In genomic region chr22:39244496-39245129, GRCh38 we compare ENCODE assay signal across 8 cellular contexts. TPM values are rescaled to one million over a fixed set of nuclear protein-coding genes. Genes with fewer than 3 reads are reported as not detected.
DNase-seq lines count a peak whose midpoint lies in the region; ATAC-seq and TF ChIP-seq lines count a peak whose summit lies in the region.

Gene PDGFB, minus strand, starts transcription at chr22:39244982. Its CDS starts 1,019 bp downstream, at chr22:39243963.

- POLR2A ChIA-PET in naive thymus-derived CD4-positive, alpha-beta T cell (lab: Charles Lee): interaction anchor here (0.5 to 9.0 kb wide), 9 partner anchors 22 to 486 kb away, joined by 3 to 93 read pairs (median 4); partner anchors contain the start of genes CBX7 and RPL3

- intact Hi-C loops in esophagus muscularis mucosa (cut with DNase I): no loop called here
- intact Hi-C loops in naive thymus-derived CD4-positive, alpha-beta T cell (cut with micrococcal nuclease): loop anchor here (5.0 kb wide), 3 partner anchors 37 to 737 kb away; partner anchors contain the start of gene DDX17 (in 1 of the 2)

- H3K4me3 ChIP-seq in SJSA1 (0 out of 2 replicates have a peak within 1 kb of the TSS, but pooled peaks have one; percentile 8), esophagus muscularis mucosa (peak within 1 kb of the TSS; percentile 60 to 65 (median 61))
- H3K4me3 ChIP-seq in naive thymus-derived CD4-positive, alpha-beta T cell (ENCODE audit: low read length): peak within 1 kb of the TSS; percentile 47

- peaks cover 0 to 74% (median 29%) of the 10 kb centered on the region in 5 donors for H3K27me3 Mint-ChIP-seq in naive thymus-derived CD4-positive, alpha-beta T cell

- H3K27ac ChIP-seq in SJSA1 (no peak within 1 kb of the TSS), esophagus muscularis mucosa (replicated peaks in 1 of 4) (peak within 1 kb of the TSS; percentile 70 to 80 (median 76))
- H3K27ac ChIP-seq in naive thymus-derived CD4-positive, alpha-beta T cell (ENCODE audit: low read depth, low read length): peak within 1 kb of the TSS; percentile 49

- H3K9me3 Mint-ChIP-seq in naive thymus-derived CD4-positive, alpha-beta T cell: peaks cover 0 to 3% (median 0%) of the 10 kb centered on the region in 11 donors

- H3K27me3 ChIP-seq in SJSA1 (replicated peaks) (peaks cover 35% of the 10 kb centered on the region), esophagus muscularis mucosa (peaks cover 9 to 86% (median 23%) of the 10 kb centered on the region in 4 donors)
- peaks cover 0 to 4% of the 10 kb centered on the region in 2 donors for H3K27me3 ChIP-seq in naive thymus-derived CD4-positive, alpha-beta T cell (ENCODE audit: control insufficient read depth in 2 of 2, insufficient read depth in 2 of 2, low read length in 2 of 2)

- peak within 1 kb of the TSS in 5 of 9 donors; percentile 12 to 81 (median 35) for H3K27ac Mint-ChIP-seq in naive thymus-derived CD4-positive, alpha-beta T cell

- H3K36me3 ChIP-seq in SJSA1: no peaks in the 10 kb centered on the region
- H3K36me3 ChIP-seq in esophagus muscularis mucosa: peaks cover 0 to 3% (median 0%) of the 10 kb centered on the region in 4 donors
- no peaks in the 10 kb centered on the region for H3K36me3 ChIP-seq in naive thymus-derived CD4-positive, alpha-beta T cell (ENCODE audit: control insufficient read depth in 2 of 3, insufficient read depth in 3 of 3, low read length in 3 of 3)

- 0% methylated on average over 19 of the region's 68 CpGs for WGBS in esophagus muscularis mucosa

- no peak for TF ChIP-seq EP300 in esophagus muscularis mucosa (IDR thresholded peaks at IDR 0.05)

- H3K4me3 Mint-ChIP-seq in naive thymus-derived CD4-positive, alpha-beta T cell: peak within 1 kb of the TSS; percentile 74 to 97 (median 86)

- DNase-seq in NCI-H748 (lab: John Stamatoyannopoulos, UW; ENCODE audit: unreplicated experiment) (peak; percentile 59), NCI-H748 treated with DMSO at 0.1 percent for 48 hours (lab: John Stamatoyannopoulos, UW) (no peak), SJSA1 (ENCODE audit: low read depth in 1 of 2, low spot score in 2 of 2) (no peak), esophagus muscularis mucosa (ENCODE audit: extremely low spot score) (no peak), NCI-H2107 (lab: John Stamatoyannopoulos, UW) (no peak)
- no peak for DNase-seq in naive thymus-derived CD4-positive, alpha-beta T cell
- no peak for DNase-seq in stimulated activated CD8-positive, alpha-beta memory T cell treated with anti-CD3 and anti-CD28 coated beads, Interleukin-4, amount 100 ng/mL, for 48 hours

- peaks cover 23% of the 10 kb centered on the region for H3K4me1 ChIP-seq in SJSA1 (replicated peaks)
- H3K4me1 ChIP-seq in esophagus muscularis mucosa: peaks cover 34 to 62% (median 58%) of the 10 kb centered on the region in 4 donors
- peaks cover 28 to 32% of the 10 kb centered on the region in 2 donors for H3K4me1 ChIP-seq in naive thymus-derived CD4-positive, alpha-beta T cell (ENCODE audit: control insufficient read depth in 2 of 2, insufficient read depth in 2 of 2, low read length in 2 of 2)

- H3K9me3 ChIP-seq in SJSA1 (replicated peaks) (peaks cover 2% of the 10 kb centered on the region; the same call in 1 of the 2 replicates), esophagus muscularis mucosa (no peaks in the 10 kb centered on the region)
- H3K9me3 ChIP-seq in naive thymus-derived CD4-positive, alpha-beta T cell (ENCODE audit: control insufficient read depth in 2 of 3, low read length in 3 of 3): no peaks in the 10 kb centered on the region

- no peak for ATAC-seq in naive thymus-derived CD4-positive, alpha-beta T cell
- ATAC-seq in HG03196 (IDR thresholded peaks at IDR 0.05; ENCODE audit: unreplicated experiment): no peak

- no peak for TF ChIP-seq CTCF in esophagus muscularis mucosa (IDR thresholded peaks at IDR 0.05)

- TF ChIP-seq POLR2A in esophagus muscularis mucosa (IDR thresholded peaks at IDR 0.05; ENCODE audit: low read depth): no peak

- CTCF ChIA-PET in naive thymus-derived CD4-positive, alpha-beta T cell (lab: Charles Lee): interaction anchor here (0.6 to 2.0 kb wide), 3 partner anchors 29 to 74 kb away, joined by 3 to 9 read pairs (median 5); no protein-coding TSS in a partner anchor

- peaks cover 32 to 40% (median 39%) of the 10 kb centered on the region in 7 donors for H3K4me1 Mint-ChIP-seq in naive thymus-derived CD4-positive, alpha-beta T cell

- H3K36me3 Mint-ChIP-seq in naive thymus-derived CD4-positive, alpha-beta T cell: peaks cover 0 to 3% (median 0%) of the 10 kb centered on the region in 5 donors

RNA-seq across cellular contexts. Expression of gene PDGFB, which starts in this region (rescaled TPM):
- total RNA-seq in SJSA1 (2014; rRNA removed; shearing (Covaris generic)): 0.13 TPM in 1 of 2 replicates, not detected in the other
- total RNA-seq in esophagus muscularis mucosa: 10 to 100 TPM; 12.3 to 25.4 (median 18.8) TPM
- total RNA-seq in naive thymus-derived CD4-positive, alpha-beta T cell: 1 to 10 TPM in 4 of 5 experiments, under 1 TPM in 1; 0.56 to 9.5 (median 2.3) TPM
- polyA plus RNA-seq in naive thymus-derived CD4-positive, alpha-beta T cell: 1 to 10 TPM; 1.4 to 5.8 TPM

Comparison
In these comparisons a context has a peak if more than half of its experiments do, and no peak if none do; other contexts are left out.
1. H3K4me3 ChIP-seq: peak in every context shown above with its lines; median percentile 61 in esophagus muscularis mucosa; 47 in naive thymus-derived CD4-positive, alpha-beta T cell; 8 in SJSA1.